Comparison of ENCODE assay signal across 1 cellular context in the genomic region with DNA sequence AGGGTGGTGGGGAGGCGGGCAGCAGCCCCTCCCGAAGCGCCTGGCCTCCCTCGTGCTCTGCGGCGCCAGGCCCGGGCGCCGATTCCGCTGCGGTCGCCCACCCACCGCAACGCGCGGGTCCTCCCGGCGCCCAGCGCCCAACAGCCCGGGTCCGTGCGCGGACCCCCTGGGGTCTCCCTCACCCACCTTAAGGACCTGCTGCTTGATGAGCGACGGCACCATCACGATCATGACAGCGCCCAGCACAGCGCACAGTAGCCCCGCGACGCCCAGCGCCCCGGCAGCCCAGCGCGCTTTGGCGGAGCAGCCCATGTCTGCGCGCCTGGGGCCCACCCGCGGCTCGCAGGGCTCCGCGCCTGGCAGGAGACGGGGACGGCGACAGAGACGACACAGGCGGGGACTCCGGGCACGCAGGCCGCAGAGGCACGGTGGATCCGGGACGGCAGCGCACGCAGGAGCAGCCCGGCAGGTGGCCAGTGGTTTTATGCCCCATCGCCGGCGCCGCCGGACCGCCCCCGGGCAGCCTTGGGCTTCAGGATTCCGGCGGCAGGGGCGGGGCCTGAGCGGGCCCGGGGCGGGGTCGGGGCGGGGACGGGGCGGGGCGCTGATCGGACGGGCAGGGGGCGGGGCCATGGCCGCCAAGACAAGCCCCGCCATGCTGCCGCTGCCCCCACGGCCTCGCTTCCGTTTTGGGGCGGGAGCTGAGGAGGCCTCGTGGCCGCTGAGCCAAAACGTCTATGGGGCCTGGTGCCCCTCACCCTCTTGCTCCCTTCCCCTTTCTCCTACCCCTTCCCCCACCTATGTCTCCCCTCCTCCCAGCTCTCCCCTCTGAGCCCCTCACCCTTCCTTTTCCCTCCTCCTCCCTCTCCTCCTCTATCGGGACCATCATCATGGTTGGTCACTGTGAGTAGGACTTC.
TF ChIP-seq lines count a peak whose summit lies in the region.

Gene SCARB1, minus strand, starts transcription at position 456 of the 917 bp plus-strand sequence. Its CDS starts 144 bp downstream, at position 312.

TF ChIP-seq in HepG2, 621 proteins besides CTCF, POLR2A, EP300 and RAD21 (continued from another document and continues in another):
- TF ChIP-seq E2F2 (CRISPR knock-in tag; IDR thresholded peaks at IDR 0.05; ENCODE audit: borderline replicate concordance) (no peak), ZNF687 (CRISPR knock-in tag; IDR thresholded peaks at IDR 0.05) (peak; percentile 92), ZNF790 (CRISPR knock-in tag; IDR thresholded peaks at IDR 0.05; ENCODE audit: borderline replicate concordance) (no peak), NFYC (CRISPR knock-in tag; IDR thresholded peaks at IDR 0.05) (no peak), HMG20B (CRISPR knock-in tag; conservative IDR thresholded peaks at IDR 0.05) (no peak), ZNF746 (CRISPR knock-in tag; IDR thresholded peaks at IDR 0.05) (no peak), MAFF (IDR thresholded peaks at IDR 0.05; ENCODE audit: low read depth, low read length) (no peak), MBD4 (IDR thresholded peaks at IDR 0.05; ENCODE audit: borderline replicate concordance, low read length) (no peak), IRF2 (CRISPR knock-in tag; IDR thresholded peaks at IDR 0.05) (peak; percentile 46; the same call in 1 of the 2 replicates), ZNF430 (CRISPR knock-in tag; IDR thresholded peaks at IDR 0.05) (peak; percentile 70), GABPB1 (CRISPR knock-in tag; IDR thresholded peaks at IDR 0.05) (peak; percentile 82), ZNF235 (CRISPR knock-in tag; IDR thresholded peaks at IDR 0.05; ENCODE audit: borderline replicate concordance) (no peak; the same call in 1 of the 2 replicates), FIP1L1 (IDR thresholded peaks at IDR 0.05; ENCODE audit: borderline replicate concordance, insufficient read depth, low read depth, low read length) (no peak), ZNF460 (CRISPR knock-in tag; IDR thresholded peaks at IDR 0.05; ENCODE audit: borderline replicate concordance) (no peak), DR1 (CRISPR knock-in tag; IDR thresholded peaks at IDR 0.05) (peak; percentile 95), HCFC1 (IDR thresholded peaks at IDR 0.05; ENCODE audit: low read depth, low read length) (no peak), ZNF468 (CRISPR knock-in tag; IDR thresholded peaks at IDR 0.05) (no peak), ZNF382 (CRISPR knock-in tag; IDR thresholded peaks at IDR 0.05; ENCODE audit: borderline replicate concordance) (no peak), FOXO1 (CRISPR knock-in tag; IDR thresholded peaks at IDR 0.05) (0 out of 2 replicates have a peak, but pooled peaks have one; percentile 30), NONO (IDR thresholded peaks at IDR 0.05) (no peak), NONO (CRISPR knock-in tag; conservative IDR thresholded peaks at IDR 0.05) (peak; percentile 76; the same call in 1 of the 2 replicates), KDM5A (IDR thresholded peaks at IDR 0.05; ENCODE audit: borderline replicate concordance, low read length) (no peak), ZFP91 (CRISPR knock-in tag; IDR thresholded peaks at IDR 0.05; ENCODE audit: borderline replicate concordance) (0 out of 2 replicates have a peak, but pooled peaks have one; percentile 54), MIER3 (CRISPR knock-in tag; IDR thresholded peaks at IDR 0.05; ENCODE audit: borderline replicate concordance) (no peak; the same call in 1 of the 2 replicates), EEA1 (CRISPR knock-in tag; IDR thresholded peaks at IDR 0.05; ENCODE audit: borderline replicate concordance) (peak; percentile 64; the same call in 1 of the 2 replicates), ZBTB1 (CRISPR knock-in tag; IDR thresholded peaks at IDR 0.05; ENCODE audit: borderline replicate concordance) (no peak), ZNF577 (CRISPR knock-in tag; IDR thresholded peaks at IDR 0.05; ENCODE audit: borderline replicate concordance, low read depth) (no peak), ZSCAN5A (CRISPR knock-in tag; IDR thresholded peaks at IDR 0.05; ENCODE audit: borderline replicate concordance) (0 out of 2 replicates have a peak, but pooled peaks have one; percentile 63), ZNF607 (CRISPR knock-in tag; IDR thresholded peaks at IDR 0.05; ENCODE audit: borderline replicate concordance) (no peak), ZNF598 (CRISPR knock-in tag; IDR thresholded peaks at IDR 0.05; ENCODE audit: borderline replicate concordance) (no peak), PAF1 (CRISPR knock-in tag; IDR thresholded peaks at IDR 0.05) (no peak), ZC3H4 (CRISPR knock-in tag; IDR thresholded peaks at IDR 0.05; ENCODE audit: borderline replicate concordance) (no peak), FLYWCH1 (CRISPR knock-in tag; IDR thresholded peaks at IDR 0.05) (no peak), AGO2 (optimal IDR thresholded peaks at IDR 0.05; ENCODE audit: low read depth, low read length) (peak; percentile 96), HNRNPLL (IDR thresholded peaks at IDR 0.05; ENCODE audit: low read depth, low read length, poor library complexity, severe bottlenecking) (peak; percentile 63), IKZF5 (CRISPR knock-in tag; IDR thresholded peaks at IDR 0.05) (peak; percentile 49; the same call in 1 of the 2 replicates), PITX1 (CRISPR knock-in tag; IDR thresholded peaks at IDR 0.05) (no peak; the same call in 1 of the 2 replicates), KMT2B (CRISPR knock-in tag; IDR thresholded peaks at IDR 0.05) (no peak), ZNF34 (CRISPR knock-in tag; IDR thresholded peaks at IDR 0.05; ENCODE audit: borderline replicate concordance) (no peak)
- TF ChIP-seq, protein P1, sequence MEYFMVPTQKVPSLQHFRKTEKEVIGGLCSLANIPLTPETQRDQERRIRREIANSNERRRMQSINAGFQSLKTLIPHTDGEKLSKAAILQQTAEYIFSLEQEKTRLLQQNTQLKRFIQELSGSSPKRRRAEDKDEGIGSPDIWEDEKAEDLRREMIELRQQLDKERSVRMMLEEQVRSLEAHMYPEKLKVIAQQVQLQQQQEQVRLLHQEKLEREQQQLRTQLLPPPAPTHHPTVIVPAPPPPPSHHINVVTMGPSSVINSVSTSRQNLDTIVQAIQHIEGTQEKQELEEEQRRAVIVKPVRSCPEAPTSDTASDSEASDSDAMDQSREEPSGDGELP (IDR thresholded peaks at IDR 0.05; ENCODE audit: borderline replicate concordance, low read depth), result no peak
- TF ChIP-seq, protein P2, sequence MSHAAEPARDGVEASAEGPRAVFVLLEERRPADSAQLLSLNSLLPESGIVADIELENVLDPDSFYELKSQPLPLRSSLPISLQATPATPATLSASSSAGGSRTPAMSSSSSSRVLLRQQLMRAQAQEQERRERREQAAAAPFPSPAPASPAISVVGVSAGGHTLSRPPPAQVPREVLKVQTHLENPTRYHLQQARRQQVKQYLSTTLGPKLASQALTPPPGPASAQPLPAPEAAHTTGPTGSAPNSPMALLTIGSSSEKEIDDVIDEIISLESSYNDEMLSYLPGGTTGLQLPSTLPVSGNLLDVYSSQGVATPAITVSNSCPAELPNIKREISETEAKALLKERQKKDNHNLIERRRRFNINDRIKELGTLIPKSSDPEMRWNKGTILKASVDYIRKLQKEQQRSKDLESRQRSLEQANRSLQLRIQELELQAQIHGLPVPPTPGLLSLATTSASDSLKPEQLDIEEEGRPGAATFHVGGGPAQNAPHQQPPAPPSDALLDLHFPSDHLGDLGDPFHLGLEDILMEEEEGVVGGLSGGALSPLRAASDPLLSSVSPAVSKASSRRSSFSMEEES (CRISPR knock-in tag; IDR thresholded peaks at IDR 0.05), result no peak; the same call in 1 of the 2 replicates
- TF ChIP-seq, protein P3, sequence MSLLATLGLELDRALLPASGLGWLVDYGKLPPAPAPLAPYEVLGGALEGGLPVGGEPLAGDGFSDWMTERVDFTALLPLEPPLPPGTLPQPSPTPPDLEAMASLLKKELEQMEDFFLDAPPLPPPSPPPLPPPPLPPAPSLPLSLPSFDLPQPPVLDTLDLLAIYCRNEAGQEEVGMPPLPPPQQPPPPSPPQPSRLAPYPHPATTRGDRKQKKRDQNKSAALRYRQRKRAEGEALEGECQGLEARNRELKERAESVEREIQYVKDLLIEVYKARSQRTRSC (CRISPR knock-in tag; IDR thresholded peaks at IDR 0.05; ENCODE audit: low read depth), result peak; percentile 54; the same call in 1 of the 2 replicates
- TF ChIP-seq, protein P4, sequence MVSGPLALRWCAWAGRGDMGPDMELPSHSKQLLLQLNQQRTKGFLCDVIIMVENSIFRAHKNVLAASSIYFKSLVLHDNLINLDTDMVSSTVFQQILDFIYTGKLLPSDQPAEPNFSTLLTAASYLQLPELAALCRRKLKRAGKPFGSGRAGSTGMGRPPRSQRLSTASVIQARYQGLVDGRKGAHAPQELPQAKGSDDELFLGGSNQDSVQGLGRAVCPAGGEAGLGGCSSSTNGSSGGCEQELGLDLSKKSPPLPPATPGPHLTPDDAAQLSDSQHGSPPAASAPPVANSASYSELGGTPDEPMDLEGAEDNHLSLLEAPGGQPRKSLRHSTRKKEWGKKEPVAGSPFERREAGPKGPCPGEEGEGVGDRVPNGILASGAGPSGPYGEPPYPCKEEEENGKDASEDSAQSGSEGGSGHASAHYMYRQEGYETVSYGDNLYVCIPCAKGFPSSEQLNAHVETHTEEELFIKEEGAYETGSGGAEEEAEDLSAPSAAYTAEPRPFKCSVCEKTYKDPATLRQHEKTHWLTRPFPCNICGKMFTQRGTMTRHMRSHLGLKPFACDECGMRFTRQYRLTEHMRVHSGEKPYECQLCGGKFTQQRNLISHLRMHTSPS (CRISPR knock-in tag; IDR thresholded peaks at IDR 0.05; ENCODE audit: low read depth), result no peak; the same call in 1 of the 2 replicates
